In genomic region chr19:50679177-50680125, GRCh38 we compare ENCODE assay signal across 1 cellular context.
TF ChIP-seq lines count a peak whose summit lies in the region.

No MANE protein-coding gene starts in this region.

TF ChIP-seq in HCT116, 20 proteins besides CTCF, POLR2A, EP300 and RAD21 (continued from another document):
- TF ChIP-seq, protein P1, sequence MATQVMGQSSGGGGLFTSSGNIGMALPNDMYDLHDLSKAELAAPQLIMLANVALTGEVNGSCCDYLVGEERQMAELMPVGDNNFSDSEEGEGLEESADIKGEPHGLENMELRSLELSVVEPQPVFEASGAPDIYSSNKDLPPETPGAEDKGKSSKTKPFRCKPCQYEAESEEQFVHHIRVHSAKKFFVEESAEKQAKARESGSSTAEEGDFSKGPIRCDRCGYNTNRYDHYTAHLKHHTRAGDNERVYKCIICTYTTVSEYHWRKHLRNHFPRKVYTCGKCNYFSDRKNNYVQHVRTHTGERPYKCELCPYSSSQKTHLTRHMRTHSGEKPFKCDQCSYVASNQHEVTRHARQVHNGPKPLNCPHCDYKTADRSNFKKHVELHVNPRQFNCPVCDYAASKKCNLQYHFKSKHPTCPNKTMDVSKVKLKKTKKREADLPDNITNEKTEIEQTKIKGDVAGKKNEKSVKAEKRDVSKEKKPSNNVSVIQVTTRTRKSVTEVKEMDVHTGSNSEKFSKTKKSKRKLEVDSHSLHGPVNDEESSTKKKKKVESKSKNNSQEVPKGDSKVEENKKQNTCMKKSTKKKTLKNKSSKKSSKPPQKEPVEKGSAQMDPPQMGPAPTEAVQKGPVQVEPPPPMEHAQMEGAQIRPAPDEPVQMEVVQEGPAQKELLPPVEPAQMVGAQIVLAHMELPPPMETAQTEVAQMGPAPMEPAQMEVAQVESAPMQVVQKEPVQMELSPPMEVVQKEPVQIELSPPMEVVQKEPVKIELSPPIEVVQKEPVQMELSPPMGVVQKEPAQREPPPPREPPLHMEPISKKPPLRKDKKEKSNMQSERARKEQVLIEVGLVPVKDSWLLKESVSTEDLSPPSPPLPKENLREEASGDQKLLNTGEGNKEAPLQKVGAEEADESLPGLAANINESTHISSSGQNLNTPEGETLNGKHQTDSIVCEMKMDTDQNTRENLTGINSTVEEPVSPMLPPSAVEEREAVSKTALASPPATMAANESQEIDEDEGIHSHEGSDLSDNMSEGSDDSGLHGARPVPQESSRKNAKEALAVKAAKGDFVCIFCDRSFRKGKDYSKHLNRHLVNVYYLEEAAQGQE (IDR thresholded peaks at IDR 0.05; ENCODE audit: low read depth) = no peak
- TF ChIP-seq SRF (IDR thresholded peaks at IDR 0.05; ENCODE audit: low read depth) (no peak), ZNF274 (IDR thresholded peaks at IDR 0.05; ENCODE audit: low read depth, low read length) (no peak), EZH2 (IDR thresholded peaks at IDR 0.05) (no peak), MAX (IDR thresholded peaks at IDR 0.05) (peak; percentile 95), SP1 (IDR thresholded peaks at IDR 0.05; ENCODE audit: low read depth) (peak; percentile 92), ZFX (IDR thresholded peaks at IDR 0.05) (no peak), ATF3 (IDR thresholded peaks at IDR 0.05) (no peak)
